Comparison of ENCODE assay signal across 1 cellular context in genomic region chr4:120613778-120614177, GRCh38.
TF ChIP-seq lines count a peak whose summit lies in the region.

No MANE protein-coding gene starts in this region.

TF ChIP-seq in GM23338, 12 proteins besides CTCF, POLR2A, EP300 and RAD21 (continued from another document):
- TF ChIP-seq REST (IDR thresholded peaks at IDR 0.05; ENCODE audit: unreplicated experiment) (no peak), CREB1 (CRISPR knock-in tag; IDR thresholded peaks at IDR 0.05; ENCODE audit: low read depth) (no peak), NANOG (IDR thresholded peaks at IDR 0.05; ENCODE audit: borderline replicate concordance) (no peak), ZNF114 (CRISPR knock-in tag; IDR thresholded peaks at IDR 0.05) (no peak), POLR2AphosphoS5 (IDR thresholded peaks at IDR 0.05; ENCODE audit: low read depth) (no peak), ZNF462 (CRISPR knock-in tag; IDR thresholded peaks at IDR 0.05) (no peak), STAT1 (IDR thresholded peaks at IDR 0.05; ENCODE audit: unreplicated experiment) (no peak)
- TF ChIP-seq, protein P1, sequence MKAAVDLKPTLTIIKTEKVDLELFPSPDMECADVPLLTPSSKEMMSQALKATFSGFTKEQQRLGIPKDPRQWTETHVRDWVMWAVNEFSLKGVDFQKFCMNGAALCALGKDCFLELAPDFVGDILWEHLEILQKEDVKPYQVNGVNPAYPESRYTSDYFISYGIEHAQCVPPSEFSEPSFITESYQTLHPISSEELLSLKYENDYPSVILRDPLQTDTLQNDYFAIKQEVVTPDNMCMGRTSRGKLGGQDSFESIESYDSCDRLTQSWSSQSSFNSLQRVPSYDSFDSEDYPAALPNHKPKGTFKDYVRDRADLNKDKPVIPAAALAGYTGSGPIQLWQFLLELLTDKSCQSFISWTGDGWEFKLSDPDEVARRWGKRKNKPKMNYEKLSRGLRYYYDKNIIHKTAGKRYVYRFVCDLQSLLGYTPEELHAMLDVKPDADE (IDR thresholded peaks at IDR 0.05), result no peak
